Comparison of ENCODE assay signal across 8 cellular contexts in the genomic region with DNA sequence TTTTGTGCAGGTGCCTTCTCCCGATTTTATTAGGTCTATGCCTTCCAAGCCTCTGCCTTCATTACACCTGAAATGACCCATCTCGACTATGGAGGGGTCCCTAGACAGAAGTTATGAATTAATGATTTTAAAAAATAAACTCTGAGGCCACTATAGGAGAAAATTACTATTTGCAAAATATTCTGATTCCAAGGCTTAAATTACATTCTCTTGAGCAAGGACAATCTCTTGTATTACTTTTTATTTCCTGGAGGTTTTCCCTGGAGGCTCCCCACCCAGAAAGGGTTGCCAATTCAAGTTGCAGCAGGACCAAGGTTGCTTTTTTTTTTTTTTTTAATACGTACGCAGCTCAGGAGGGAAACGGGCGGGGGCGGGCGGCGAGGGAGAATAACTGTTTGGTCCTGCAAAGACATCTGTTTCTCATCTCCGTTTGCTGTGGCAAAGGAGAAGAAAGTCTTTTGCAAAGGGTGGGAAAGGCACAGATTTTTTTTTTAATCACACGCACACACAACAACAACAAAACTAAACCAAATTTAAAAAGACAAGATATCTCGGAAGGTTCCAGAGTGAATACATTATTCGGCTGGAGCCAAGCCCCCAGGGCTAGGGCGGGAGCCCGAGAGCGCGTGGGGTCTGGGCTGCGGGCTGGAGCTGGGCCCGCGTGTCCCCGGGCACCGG. TPM values are rescaled to one million over a fixed set of nuclear protein-coding genes. Genes with fewer than 3 reads are reported as not detected.
DNase-seq lines count a peak whose midpoint lies in the region; ATAC-seq, FAIRE-seq and TF ChIP-seq lines count a peak whose summit lies in the region.

No MANE protein-coding gene starts in this region.

- H3K9me3 ChIP-seq in BLaER1: no peaks in the 10 kb centered on the region
- no peaks in the 10 kb centered on the region for H3K9me3 ChIP-seq in endodermal cell (ENCODE audit: control insufficient read depth, low read length)

- peaks cover 80% of the 10 kb centered on the region for H3K27me3 ChIP-seq in BLaER1
- peaks cover 66% of the 10 kb centered on the region for H3K27me3 ChIP-seq in endodermal cell (ENCODE audit: control insufficient read depth, insufficient read depth, low read length, poor library complexity, severe bottlenecking)

- DNase-seq in NCI-H2171 treated with DMSO at 0.1 percent for 48 hours (lab: John Stamatoyannopoulos, UW) (peak; percentile 84), endodermal cell (no peak), nephron progenitor cell (no peak), H54 (ENCODE audit: insufficient read length, low spot score) (no peak), NK-92 (lab: John Stamatoyannopoulos, UW; ENCODE audit: unreplicated experiment) (no peak)

- H3K27me3 Mint-ChIP-seq in endodermal cell (ENCODE audit: insufficient read depth) (peaks cover 57% of the 10 kb centered on the region), nephron progenitor cell (ENCODE audit: low read depth, poor library complexity) (peaks cover 68% of the 10 kb centered on the region)

- H3K4me1 Mint-ChIP-seq in endodermal cell (peaks cover 4% of the 10 kb centered on the region), nephron progenitor cell (peaks cover 29% of the 10 kb centered on the region)

- H3K9me3 Mint-ChIP-seq in endodermal cell: no peaks in the 10 kb centered on the region
- H3K9me3 Mint-ChIP-seq in nephron progenitor cell: no peaks in the 10 kb centered on the region

- peak overlapping the region; percentile 90; the same call in 1 of the 2 replicates for H3K4me2 ChIP-seq in BLaER1

- no peak for TF ChIP-seq POLR2A in H54 (IDR thresholded peaks at IDR 0.05; ENCODE audit: low read depth, low read length)

- peak overlapping the region; percentile 53 for H3K4me3 Mint-ChIP-seq in endodermal cell
- H3K4me3 Mint-ChIP-seq in nephron progenitor cell: peak overlapping the region; percentile 84

- no peak for FAIRE-seq in H54 (lab: Jason Lieb, UNC)

- no peak for TF ChIP-seq CTCF in endodermal cell (conservative IDR thresholded peaks at IDR 0.05)
- no peak for TF ChIP-seq CTCF in nephron progenitor cell (IDR thresholded peaks at IDR 0.05)

- H3K4me3 ChIP-seq in BLaER1 (no peak overlapping the region), endodermal cell (ENCODE audit: low read length) (peak overlapping the region; percentile 64)

- H3K4me1 ChIP-seq in BLaER1 (peaks cover 17% of the 10 kb centered on the region), endodermal cell (ENCODE audit: control insufficient read depth, insufficient read depth, low read length) (no peaks in the 10 kb centered on the region)

- H3K36me3 Mint-ChIP-seq in endodermal cell (ENCODE audit: low read depth): no peaks in the 10 kb centered on the region
- H3K36me3 Mint-ChIP-seq in nephron progenitor cell (ENCODE audit: low read depth): no peaks in the 10 kb centered on the region

- no peak overlapping the region for H3K27ac Mint-ChIP-seq in endodermal cell
- no peak overlapping the region for H3K27ac Mint-ChIP-seq in nephron progenitor cell

- H3K27ac ChIP-seq in BLaER1 (no peak overlapping the region), endodermal cell (ENCODE audit: low read depth, low read length) (no peak overlapping the region)

- no peak for ATAC-seq in GM19395 (IDR thresholded peaks at IDR 0.05; ENCODE audit: unreplicated experiment)
- ATAC-seq in GM18868 (IDR thresholded peaks at IDR 0.05; ENCODE audit: unreplicated experiment): no peak

- H4K20me1 ChIP-seq in BLaER1: peaks cover 41% of the 10 kb centered on the region

- WGBS in endodermal cell (ENCODE audit: insufficient coverage in 1 of 2, insufficient read length in 1 of 2), 2 experiments: 9% methylated on average over 22 of the region's 22 CpGs; no CpG with 5 or more reads in 1 of the 2 experiments

- no peak overlapping the region for H3K9ac ChIP-seq in BLaER1
- H3K9ac ChIP-seq in endodermal cell (ENCODE audit: extremely low read depth, low read length, poor library complexity, severe bottlenecking): no peak overlapping the region

- H3K36me3 ChIP-seq in BLaER1 (no peaks in the 10 kb centered on the region), endodermal cell (ENCODE audit: control insufficient read depth, insufficient read depth, low read length) (no peaks in the 10 kb centered on the region)

RNA-seq across cellular contexts. Expression of gene SERTAD4, which starts 0.6 kb away (rescaled TPM):
- total RNA-seq in endodermal cell: 1 to 10 TPM in 1 of 2 donors, under 1 TPM in 1; 0.58 to 1.1 TPM
- 9.3 TPM for polyA plus RNA-seq in endodermal cell (2013, experiment 1 of 2)
- polyA plus RNA-seq in endodermal cell (2013, experiment 2 of 2): 10.6 TPM
